Comparison of ENCODE assay signal across 8 cellular contexts in genomic region chr17:67689534-67690177, GRCh38. TPM values are rescaled to one million over a fixed set of nuclear protein-coding genes. Genes with fewer than 3 reads are reported as not detected.
DNase-seq lines count a peak whose midpoint lies in the region; ATAC-seq, FAIRE-seq and TF ChIP-seq lines count a peak whose summit lies in the region.

No MANE protein-coding gene starts in this region.

- peaks cover 21% of the 10 kb centered on the region for H3K36me3 Mint-ChIP-seq in CD4-positive, CD25-positive, alpha-beta regulatory T cell
- H3K36me3 Mint-ChIP-seq in nephron (ENCODE audit: low read depth): peaks cover 11% of the 10 kb centered on the region

- no peak for ATAC-seq in CD4-positive, CD25-positive, alpha-beta regulatory T cell (ENCODE audit: low read depth in 2 of 2)
- ATAC-seq in HG03521 (IDR thresholded peaks at IDR 0.05; ENCODE audit: unreplicated experiment): no peak

- peak; percentile 25 to 74 (median 58) for DNase-seq in CD4-positive, CD25-positive, alpha-beta regulatory T cell
- DNase-seq in HCEC 1CT (peak; percentile 56), NCI-H510A (lab: John Stamatoyannopoulos, UW) (peak; percentile 21), esophagus muscularis mucosa (ENCODE audit: extremely low spot score) (no peak), urothelium cell line (ENCODE audit: low spot score) (peak; percentile 75)
- peak; percentile 52 for DNase-seq in activated CD4-positive, alpha-beta T cell treated with anti-CD3 and anti-CD28 coated beads for 48 hours

- TF ChIP-seq EP300 in esophagus muscularis mucosa (IDR thresholded peaks at IDR 0.05): no peak

- H3K4me1 ChIP-seq in CD4-positive, CD25-positive, alpha-beta regulatory T cell (ENCODE audit: control insufficient read depth, insufficient read depth, low read length, poor library complexity, severe bottlenecking): no peaks in the 10 kb centered on the region
- H3K4me1 ChIP-seq in esophagus muscularis mucosa: peaks cover 0 to 5% (median 0%) of the 10 kb centered on the region in 4 donors

- WGBS in esophagus muscularis mucosa: 52% methylated on average over 2 of the region's 2 CpGs

- H3K4me3 Mint-ChIP-seq in CD4-positive, CD25-positive, alpha-beta regulatory T cell: no peak overlapping the region
- no peak overlapping the region for H3K4me3 Mint-ChIP-seq in nephron

- H3K4me1 Mint-ChIP-seq in CD4-positive, CD25-positive, alpha-beta regulatory T cell: peaks cover 0 to 4% (median under 1%) of the 10 kb centered on the region in 4 donors
- no peaks in the 10 kb centered on the region for H3K4me1 Mint-ChIP-seq in nephron

- H3K27me3 ChIP-seq in CD4-positive, CD25-positive, alpha-beta regulatory T cell (ENCODE audit: control insufficient read depth, insufficient read depth, low read length): no peaks in the 10 kb centered on the region
- H3K27me3 ChIP-seq in esophagus muscularis mucosa: no peaks in the 10 kb centered on the region

- H3K36me3 ChIP-seq in CD4-positive, CD25-positive, alpha-beta regulatory T cell (ENCODE audit: control insufficient read depth, insufficient read depth, low read length): peaks cover 10% of the 10 kb centered on the region
- peaks cover 7 to 40% (median 20%) of the 10 kb centered on the region in 4 donors for H3K36me3 ChIP-seq in esophagus muscularis mucosa

- TF ChIP-seq POLR2A in esophagus muscularis mucosa (IDR thresholded peaks at IDR 0.05; ENCODE audit: low read depth): no peak

- no peak overlapping the region for H3K27ac Mint-ChIP-seq in CD4-positive, CD25-positive, alpha-beta regulatory T cell
- H3K27ac Mint-ChIP-seq in nephron: no peak overlapping the region

- intact Hi-C loops in esophagus muscularis mucosa (cut with DNase I): loop anchor here (2.0 to 10.0 kb wide), 2 partner anchors 205 to 315 kb away; no protein-coding TSS in a partner anchor

- TF ChIP-seq CTCF in esophagus muscularis mucosa (IDR thresholded peaks at IDR 0.05) (peak; percentile 80 to 89 (median 87)), nephron (IDR thresholded peaks at IDR 0.05; ENCODE audit: unreplicated experiment in 3 of 3) (peak; percentile 74 to 81 (median 74))

- no peak for FAIRE-seq in urothelium cell line (lab: Jason Lieb, UNC)

- no peaks in the 10 kb centered on the region for H3K27me3 Mint-ChIP-seq in CD4-positive, CD25-positive, alpha-beta regulatory T cell
- H3K27me3 Mint-ChIP-seq in nephron (ENCODE audit: low read depth): no peaks in the 10 kb centered on the region

- no peaks in the 10 kb centered on the region for H3K9me3 Mint-ChIP-seq in CD4-positive, CD25-positive, alpha-beta regulatory T cell
- no peaks in the 10 kb centered on the region for H3K9me3 Mint-ChIP-seq in nephron

- H3K9me3 ChIP-seq in CD4-positive, CD25-positive, alpha-beta regulatory T cell (ENCODE audit: control insufficient read depth in 2 of 2, low read length in 2 of 2): no peaks in the 10 kb centered on the region
- H3K9me3 ChIP-seq in esophagus muscularis mucosa: no peaks in the 10 kb centered on the region

- H3K4me3 ChIP-seq in CD4-positive, CD25-positive, alpha-beta regulatory T cell (ENCODE audit: low read depth, low read length): no peak overlapping the region
- H3K4me3 ChIP-seq in esophagus muscularis mucosa: no peak overlapping the region

- H3K27ac ChIP-seq in CD4-positive, CD25-positive, alpha-beta regulatory T cell (ENCODE audit: insufficient read depth, low read length, poor library complexity, severe bottlenecking): no peak overlapping the region
- H3K27ac ChIP-seq in esophagus muscularis mucosa (replicated peaks in 1 of 4): no peak overlapping the region

RNA-seq across cellular contexts. Expression of gene NOL11, which starts 28.1 kb away (rescaled TPM):
- total RNA-seq in CD4-positive, CD25-positive, alpha-beta regulatory T cell: 62.0 TPM
- 10 to 100 TPM; 18.6 to 37.8 (median 23.5) TPM for polyA plus RNA-seq in CD4-positive, CD25-positive, alpha-beta regulatory T cell
- total RNA-seq in esophagus muscularis mucosa: 10 to 100 TPM; 16.0 to 23.3 (median 21.3) TPM
